28 cellular contexts compared by ENCODE assay signal in genomic region chr12:86389949-86390348, GRCh38.
DNase-seq lines count a peak whose midpoint lies in the region; FAIRE-seq and TF ChIP-seq lines count a peak whose summit lies in the region.
"Had no signal": no experiment of that assay in that cellular context is flagged by ENCODE, and none has a peak within 500 bp of the region (broad histone marks: within the 10 kb centered on the region; RNA-seq: fewer than 3 reads in every experiment).

No MANE protein-coding gene starts in this region.

- H3K9me3 ChIP-seq in adipocyte (ENCODE audit: control insufficient read depth, low read length): no peaks in the 10 kb centered on the region
- H3K9me3 ChIP-seq: adrenal gland, testis, vagina had no signal

- H3K4me3 Mint-ChIP-seq in activated naive CD4-positive, alpha-beta T cell treated with anti-CD3 and anti-CD28 coated beads for 36 hours: no peak overlapping the region
- H3K4me3 Mint-ChIP-seq: activated T-cell treated with anti-CD3 and anti-CD28 coated beads, Interleukin-2, amount 50 U/mL, for 4 hours; natural killer cell; stimulated activated naive B cell treated with anti-CD40 and anti-IgM and Interleukin-4, amounts not matched to agents 10 μg/mL and 1 μg/mL and 100 μg/mL, for 72 hours; T-helper 17 cell had no signal

- no peak overlapping the region for H3K4me3 ChIP-seq in adipocyte (ENCODE audit: low read length)
- H3K4me3 ChIP-seq in epithelial cell of esophagus (ENCODE audit: low read length): no peak overlapping the region
- H3K4me3 ChIP-seq: adrenal gland, SK-N-MC, testis, vagina had no signal

- H3K9me3 Mint-ChIP-seq in activated naive CD4-positive, alpha-beta T cell treated with anti-CD3 and anti-CD28 coated beads for 36 hours: no peaks in the 10 kb centered on the region
- H3K9me3 Mint-ChIP-seq: activated T-cell treated with anti-CD3 and anti-CD28 coated beads, Interleukin-2, amount 50 U/mL, for 4 hours; stimulated activated naive B cell treated with anti-CD40 and anti-IgM and Interleukin-4, amounts not matched to agents 10 μg/mL and 1 μg/mL and 100 μg/mL, for 72 hours had no signal

- DNase-seq in H54 (ENCODE audit: insufficient read length, low spot score) (peak; percentile 2), adipocyte (ENCODE audit: low read depth) (peak; percentile 63), epithelial cell of esophagus (ENCODE audit: low read depth) (peak; percentile 65), myocyte (ENCODE audit: low read depth) (peak; percentile 58), GF-D8 (lab: John Stamatoyannopoulos, UW) (no peak), NCI-H345 treated with DMSO at 0.1 percent for 48 hours (lab: John Stamatoyannopoulos, UW; ENCODE audit: unreplicated experiment) (no peak), NCI-H2107 (lab: John Stamatoyannopoulos, UW) (no peak)
- no peak for DNase-seq in activated naive CD4-positive, alpha-beta T cell treated with anti-CD3 and anti-CD28 coated beads for 36 hours
- DNase-seq: ACHN; activated CD4-positive, alpha-beta T cell treated with anti-CD3 and anti-CD28 coated beads for 4 hours; activated T-cell treated with anti-CD3 and anti-CD28 coated beads, Interleukin-2, amount 50 U/mL, for 4 hours; C1 segment of cervical spinal cord; hypothalamus; left ventricle myocardium superior; midbrain; natural killer cell; NCI-H1092; NCI-H187; NCI-H526 treated with DMSO at 0.1 percent for 48 hours; retina; stimulated activated CD4-positive, alpha-beta T cell treated with anti-CD3 and anti-CD28 coated beads, Interleukin-12 subunit alpha, Interleukin-12 subunit beta, amount 100 ng/mL, for 4 hours; stimulated activated CD4-positive, alpha-beta T cell treated with anti-CD3 and anti-CD28 coated beads, Interleukin-4, amount 100 ng/mL, for 24 hours; stimulated activated naive B cell treated with anti-CD40 and anti-IgM and Interleukin-4, amounts not matched to agents 10 μg/mL and 1 μg/mL and 100 μg/mL, for 72 hours; T-helper 17 cell; testis had no signal

- H3K36me3 ChIP-seq in adipocyte (ENCODE audit: control insufficient read depth, insufficient read depth, low read length, severe bottlenecking): no peaks in the 10 kb centered on the region
- H3K36me3 ChIP-seq: adrenal gland, vagina had no signal

- no peaks in the 10 kb centered on the region for H3K27me3 ChIP-seq in adipocyte (replicated peaks; ENCODE audit: control insufficient read depth, insufficient read depth, low read length)
- H3K27me3 ChIP-seq: adrenal gland, testis, vagina had no signal

- H3K36me3 Mint-ChIP-seq in activated naive CD4-positive, alpha-beta T cell treated with anti-CD3 and anti-CD28 coated beads for 36 hours (ENCODE audit: low read depth): no peaks in the 10 kb centered on the region
- H3K36me3 Mint-ChIP-seq: natural killer cell; stimulated activated naive B cell treated with anti-CD40 and anti-IgM and Interleukin-4, amounts not matched to agents 10 μg/mL and 1 μg/mL and 100 μg/mL, for 72 hours had no signal

- CTCF ChIA-PET in activated naive CD4-positive, alpha-beta T cell treated with anti-CD3 and anti-CD28 coated beads for 36 hours (lab: Charles Lee): no interaction called here

- H3K4me1 Mint-ChIP-seq in activated naive CD4-positive, alpha-beta T cell treated with anti-CD3 and anti-CD28 coated beads for 36 hours (ENCODE audit: low read depth): no peaks in the 10 kb centered on the region
- H3K4me1 Mint-ChIP-seq: natural killer cell; stimulated activated naive B cell treated with anti-CD40 and anti-IgM and Interleukin-4, amounts not matched to agents 10 μg/mL and 1 μg/mL and 100 μg/mL, for 72 hours; T-helper 17 cell had no signal

- no peaks in the 10 kb centered on the region for H3K27me3 Mint-ChIP-seq in activated naive CD4-positive, alpha-beta T cell treated with anti-CD3 and anti-CD28 coated beads for 36 hours (ENCODE audit: low read depth)
- H3K27me3 Mint-ChIP-seq: stimulated activated naive B cell treated with anti-CD40 and anti-IgM and Interleukin-4, amounts not matched to agents 10 μg/mL and 1 μg/mL and 100 μg/mL, for 72 hours; T-helper 17 cell had no signal

- H3K9ac ChIP-seq in adipocyte (ENCODE audit: low read length): no peak overlapping the region

- no peaks in the 10 kb centered on the region for H3K4me1 ChIP-seq in adipocyte (ENCODE audit: control insufficient read depth, insufficient read depth, low read length)
- H3K4me1 ChIP-seq: adrenal gland, testis, vagina had no signal

- no peak for TF ChIP-seq CTCF in epithelial cell of esophagus (IDR thresholded peaks at IDR 0.05; ENCODE audit: insufficient read depth, low read depth, low read length, missing control alignments)

- H3K27ac Mint-ChIP-seq in activated naive CD4-positive, alpha-beta T cell treated with anti-CD3 and anti-CD28 coated beads for 36 hours: no peak overlapping the region
- H3K27ac Mint-ChIP-seq: natural killer cell; stimulated activated naive B cell treated with anti-CD40 and anti-IgM and Interleukin-4, amounts not matched to agents 10 μg/mL and 1 μg/mL and 100 μg/mL, for 72 hours; T-helper 17 cell had no signal

- intact Hi-C loops in activated naive CD4-positive, alpha-beta T cell treated with anti-CD3 and anti-CD28 coated beads for 36 hours (cut with micrococcal nuclease): no loop called here

- no peak for FAIRE-seq in H54 (lab: Jason Lieb, UNC)

- TF ChIP-seq POLR2A in H54 (IDR thresholded peaks at IDR 0.05; ENCODE audit: low read depth, low read length): no peak

Comparison
In these comparisons a context has a peak if more than half of its experiments do, and no peak if none do; other contexts are left out.
1. DNase-seq: peak in H54 (single experiment), adipocyte (single experiment), epithelial cell of esophagus (single experiment) and myocyte (single experiment); none in activated naive CD4-positive, alpha-beta T cell treated with anti-CD3 and anti-CD28 coated beads for 36 hours (single experiment), GF-D8 (single experiment), NCI-H345 treated with DMSO at 0.1 percent for 48 hours (single experiment) and NCI-H2107 (single experiment).